In genomic region chr19:15241259-15241658, GRCh38 we compare ENCODE assay signal across 31 cellular contexts. TPM values are rescaled to one million over a fixed set of nuclear protein-coding genes. Genes with fewer than 3 reads are reported as not detected.
A peak's percentile ranks its signal among the peaks of the same experiment; 100 is the strongest.
DNase-seq lines count a peak whose midpoint lies in the region; TF ChIP-seq lines count a peak whose summit lies in the region.
"Had no signal": no experiment of that assay in that cellular context is flagged by ENCODE, and none has a peak within 500 bp of the region (broad histone marks: within the 10 kb centered on the region; RNA-seq: fewer than 3 reads in every experiment).

No MANE protein-coding gene starts in this region.

- no peaks in the 10 kb centered on the region for H3K27me3 ChIP-seq in thyroid gland
- H3K27me3 ChIP-seq: BE2C, heart left ventricle, left lung had no signal

- H3K27me3 Mint-ChIP-seq in CD14-positive monocyte (ENCODE audit: low read depth in 3 of 3), result peaks cover 1 to 2% (median 2%) of the 10 kb centered on the region in 3 donors
- H3K27me3 Mint-ChIP-seq: activated CD4-positive, alpha-beta T cell treated with anti-CD3 and anti-CD28 coated beads, Interleukin-2, amount 10 ng/mL, durations not matched to agents 24 days and 14 days; activated naive CD8-positive, alpha-beta T cell treated with anti-CD3 and anti-CD28 coated beads, Interleukin-2, amount 50 U/mL, for 24 hours; type B pancreatic cell had no signal

- H3K4me3 Mint-ChIP-seq in CD14-positive monocyte, result no peak overlapping the region
- H3K4me3 Mint-ChIP-seq: activated CD4-positive, alpha-beta T cell treated with anti-CD3 and anti-CD28 coated beads, Interleukin-2, amount 10 ng/mL, durations not matched to agents 24 days and 14 days; activated naive CD8-positive, alpha-beta T cell treated with anti-CD3 and anti-CD28 coated beads, Interleukin-2, amount 50 U/mL, for 24 hours; endodermal cell; type B pancreatic cell; WTC11 had no signal

- TF ChIP-seq CTCF in fibroblast of mammary gland (conservative IDR thresholded peaks at IDR 0.05; ENCODE audit: control insufficient read depth, insufficient read depth, low read depth, low read length) (no peak), CD14-positive monocyte (IDR thresholded peaks at IDR 0.05) (no peak), thyroid gland (IDR thresholded peaks at IDR 0.05) (no peak)

- no peak overlapping the region for H3K27ac ChIP-seq in thyroid gland
- H3K27ac ChIP-seq: left lung, prostate gland had no signal

- peak; percentile 28 for DNase-seq in AG08396 (ENCODE audit: low spot score)
- peak; percentile 25 for DNase-seq in ELR (ENCODE audit: low read depth)
- peak; percentile 81 for DNase-seq in NCI-H1694 treated with DMSO at 0.1 percent for 48 hours (lab: John Stamatoyannopoulos, UW)
- peak; percentile 28 for DNase-seq in fibroblast of mammary gland (ENCODE audit: low read depth)
- no peak for DNase-seq in DMS153 (lab: John Stamatoyannopoulos, UW)
- DNase-seq in CD14-positive monocyte (ENCODE audit: low spot score), result no peak
- DNase-seq in thyroid gland, result no peak
- DNase-seq in cardiac septum (ENCODE audit: low spot score), result no peak
- DNase-seq: activated CD4-positive, alpha-beta T cell treated with anti-CD3 and anti-CD28 coated beads, Interleukin-2, amount 10 ng/mL, durations not matched to agents 24 days and 14 days; activated gamma-delta T cell treated with Interleukin-2 at 50 U/mL for 16 hours; activated naive CD8-positive, alpha-beta T cell treated with anti-CD3 and anti-CD28 coated beads, Interleukin-2, amount 50 U/mL, for 24 hours; activated T-cell treated with anti-CD3 and anti-CD28 coated beads, Interleukin-2, amount 50 U/mL, for 1 hour; BE2C; central memory CD4-positive, alpha-beta T cell; endodermal cell; foreskin melanocyte; heart left ventricle; islet precursor cell; Kasumi-1; left lung; mesendoderm; NCI-H187 treated with DMSO at 0.1 percent for 48 hours; NCI-H526 treated with DMSO at 0.1 percent for 48 hours; SIG-M5; stimulated activated CD4-positive, alpha-beta T cell treated with anti-CD3 and anti-CD28 coated beads, Interleukin-4, amount 100 ng/mL, for 24 hours; T-helper 9 cell had no signal

- intact Hi-C loops in CD14-positive monocyte (cut with micrococcal nuclease), result no loop called here
- intact Hi-C loops in thyroid gland (cut with DNase I), result no loop called here
- intact Hi-C loops in cardiac septum (cut with DNase I), result no loop called here

- no peaks in the 10 kb centered on the region for H3K9me3 ChIP-seq in thyroid gland
- H3K9me3 ChIP-seq: BE2C, HAP-1, heart left ventricle, left lung, prostate gland had no signal

- WGBS in thyroid gland, 2 donors, result 80 to 93% methylated on average over 1 to 5 of the region's 5 CpGs

- peaks cover 0 to 5% of the 10 kb centered on the region in 2 donors for H3K4me1 ChIP-seq in thyroid gland
- H3K4me1 ChIP-seq: BE2C, HAP-1, left lung, prostate gland had no signal

- H3K27ac Mint-ChIP-seq in CD14-positive monocyte, result peak overlapping the region in 2 of 7 donors; percentile 31 to 41
- H3K27ac Mint-ChIP-seq: activated CD4-positive, alpha-beta T cell treated with anti-CD3 and anti-CD28 coated beads, Interleukin-2, amount 10 ng/mL, durations not matched to agents 24 days and 14 days; activated naive CD8-positive, alpha-beta T cell treated with anti-CD3 and anti-CD28 coated beads, Interleukin-2, amount 50 U/mL, for 24 hours; endodermal cell; type B pancreatic cell; WTC11 had no signal

- TF ChIP-seq POLR2A in thyroid gland (IDR thresholded peaks at IDR 0.05), result no peak

- peaks cover 64% of the 10 kb centered on the region in 2 donors for H3K36me3 ChIP-seq in thyroid gland

- H3K4me3 ChIP-seq in fibroblast of mammary gland (ENCODE audit: control insufficient read depth, low read depth, low read length) (no peak overlapping the region), thyroid gland (replicated peaks in 1 of 3) (no peak overlapping the region)
- H3K4me3 ChIP-seq: HAP-1, heart left ventricle, left lung, prostate gland had no signal

- H3K9me3 Mint-ChIP-seq in CD14-positive monocyte, result peaks cover 0 to 2% (median 0%) of the 10 kb centered on the region in 7 donors
- H3K9me3 Mint-ChIP-seq: activated CD4-positive, alpha-beta T cell treated with anti-CD3 and anti-CD28 coated beads, Interleukin-2, amount 10 ng/mL, durations not matched to agents 24 days and 14 days; activated naive CD8-positive, alpha-beta T cell treated with anti-CD3 and anti-CD28 coated beads, Interleukin-2, amount 50 U/mL, for 24 hours; endodermal cell; type B pancreatic cell; WTC11 had no signal

- no peaks in the 10 kb centered on the region for H3K4me1 Mint-ChIP-seq in CD14-positive monocyte
- H3K4me1 Mint-ChIP-seq: activated CD4-positive, alpha-beta T cell treated with anti-CD3 and anti-CD28 coated beads, Interleukin-2, amount 10 ng/mL, durations not matched to agents 24 days and 14 days; activated naive CD8-positive, alpha-beta T cell treated with anti-CD3 and anti-CD28 coated beads, Interleukin-2, amount 50 U/mL, for 24 hours; endodermal cell; WTC11 had no signal

- peaks cover 67 to 95% of the 10 kb centered on the region in 2 donors for H3K36me3 Mint-ChIP-seq in CD14-positive monocyte

RNA-seq across cellular contexts. Expression of gene EPHX3, which starts 9.0 kb away (rescaled TPM):
- polyA plus RNA-seq in CD14-positive monocyte, result 1 to 10 TPM in 1 of 2 donors, under 1 TPM in 1; 0.23 to 1.5 TPM
- total RNA-seq in thyroid gland, result 1 to 10 TPM in 1 of 4 donors, under 1 TPM in 1, not detected in 2; 0.59 to 1.1 TPM
- 0.27 TPM for total RNA-seq in cardiac septum

RNA-seq across cellular contexts. Expression of gene NOTCH3, which starts 40.5 kb away (rescaled TPM):
- under 1 TPM in 1 of 2 donors, not detected in 1; 0.05 TPM for polyA plus RNA-seq in CD14-positive monocyte
- total RNA-seq in thyroid gland, result 10 to 100 TPM; 10.9 to 53.9 (median 20.0) TPM
- 60.0 TPM for total RNA-seq in cardiac septum
- total RNA-seq: activated CD4-positive, alpha-beta T cell treated with anti-CD3 and anti-CD28 coated beads, Interleukin-2, amount 10 ng/mL, durations not matched to agents 24 days and 14 days; activated CD8-positive, alpha-beta memory T cell treated with anti-CD3 and anti-CD28 coated beads for 36 hours had no signal

Comparison
In these comparisons a context has a peak if more than half of its experiments do, and no peak if none do; other contexts are left out.
1. DNase-seq: peak in AG08396 (single experiment), ELR (single experiment), NCI-H1694 treated with DMSO at 0.1 percent for 48 hours (single experiment) and fibroblast of mammary gland (single experiment); none in DMS153 (single experiment), CD14-positive monocyte (single experiment), thyroid gland (0 of 2) and cardiac septum (single experiment).